9 cellular contexts compared by ENCODE assay signal in the genomic region with DNA sequence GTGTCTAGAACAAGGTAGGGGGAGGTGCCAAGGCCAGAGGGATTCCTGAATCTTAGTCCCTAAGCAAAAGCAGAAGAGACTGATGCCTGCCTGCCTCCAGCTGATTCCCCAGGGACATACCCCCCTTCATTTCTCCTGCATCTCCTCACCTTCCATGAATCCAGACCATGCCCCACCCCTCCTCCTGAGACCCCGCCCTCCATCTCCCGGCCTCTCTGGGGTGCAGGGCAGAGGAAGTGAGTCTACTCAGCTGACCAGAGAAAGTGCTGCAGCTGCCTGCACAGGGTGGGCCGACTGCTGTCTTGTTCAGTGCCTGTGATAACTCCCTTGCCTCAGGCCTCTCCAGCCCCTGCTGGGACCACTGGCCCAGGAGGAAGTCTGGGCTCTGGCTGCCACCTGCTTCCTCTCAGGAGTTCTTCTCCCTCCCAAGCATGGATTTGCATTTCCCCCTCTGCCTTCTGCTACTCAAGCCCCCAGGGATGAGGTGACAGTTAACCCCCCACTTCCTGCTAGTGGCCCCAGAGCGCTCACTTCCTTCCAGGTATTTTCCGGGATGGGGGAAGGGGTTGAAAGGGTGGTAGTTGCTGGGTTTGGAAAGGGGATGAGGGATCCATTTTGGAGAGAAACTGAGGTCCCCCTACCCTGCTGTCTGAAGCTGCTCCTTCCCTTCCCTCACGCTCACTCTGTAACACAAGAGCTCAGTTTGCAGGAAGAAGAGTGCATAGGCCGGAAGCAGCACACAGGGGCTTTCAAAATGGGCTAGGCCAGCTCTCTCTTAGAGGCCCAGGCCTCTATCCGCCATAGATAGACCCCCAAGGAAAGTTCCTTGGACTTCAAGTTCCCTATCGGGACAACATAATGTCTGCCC. TPM values are rescaled to one million over a fixed set of nuclear protein-coding genes. Genes with fewer than 3 reads are reported as not detected.
DNase-seq lines count a peak whose midpoint lies in the region; ATAC-seq and TF ChIP-seq lines count a peak whose summit lies in the region.
"Had no signal": no experiment of that assay in that cellular context is flagged by ENCODE, and none has a peak within 500 bp of the region (broad histone marks: within the 10 kb centered on the region; RNA-seq: fewer than 3 reads in every experiment).

No MANE protein-coding gene starts in this region.

- peak overlapping the region in 1 of 2 donors; percentile 25 for H3K4me3 ChIP-seq in gastroesophageal sphincter
- peak overlapping the region; percentile 11 for H3K4me3 ChIP-seq in psoas muscle
- H3K4me3 ChIP-seq: body of pancreas had no signal

- H3K27ac ChIP-seq in gastroesophageal sphincter (peak overlapping the region; percentile 8 to 85 (median 68)), psoas muscle (peak overlapping the region; percentile 5)

- peak; percentile 64 for DNase-seq in stimulated activated CD4-positive, alpha-beta T cell treated with anti-CD3 and anti-CD28 coated beads, Interleukin-12 subunit alpha, Interleukin-12 subunit beta, amount 100 ng/mL, for 4 hours
- DNase-seq in stimulated activated CD4-positive, alpha-beta T cell treated with anti-CD3 and anti-CD28 coated beads, Interleukin-4, amount 100 ng/mL, for 1 hour, result no peak
- DNase-seq in M059J (ENCODE audit: low read depth) (peak; percentile 88), psoas muscle (peak in 1 of 2 donors; percentile 72), DMS153 (lab: John Stamatoyannopoulos, UW) (no peak)
- DNase-seq in activated CD8-positive, alpha-beta memory T cell treated with anti-CD3 and anti-CD28 coated beads for 48 hours (ENCODE audit: low read depth in 2 of 3, low spot score in 2 of 3), result peak; percentile 63 to 72 (median 66)

- H3K9me3 ChIP-seq in gastroesophageal sphincter, result no peaks in the 10 kb centered on the region
- no peaks in the 10 kb centered on the region for H3K9me3 ChIP-seq in psoas muscle
- H3K9me3 ChIP-seq: body of pancreas had no signal

- H3K4me1 ChIP-seq in gastroesophageal sphincter (peaks cover 0 to 46% (median 6%) of the 10 kb centered on the region in 3 donors), psoas muscle (no peaks in the 10 kb centered on the region)
- H3K4me1 ChIP-seq: body of pancreas had no signal

- no peak for ATAC-seq in gastroesophageal sphincter
- ATAC-seq in psoas muscle, result peak in 2 of 4 donors; percentile 33 to 39
- no peak for ATAC-seq in GM21737 (IDR thresholded peaks at IDR 0.05; ENCODE audit: unreplicated experiment)
- ATAC-seq: body of pancreas had no signal

- TF ChIP-seq POLR2A in gastroesophageal sphincter (IDR thresholded peaks at IDR 0.05), result no peak

- intact Hi-C loops in psoas muscle (cut with DNase I), result no loop called here

- H3K27me3 ChIP-seq in gastroesophageal sphincter (peaks cover 8% of the 10 kb centered on the region), psoas muscle (ENCODE audit: insufficient read depth in 3 of 3, low read length in 2 of 3) (peaks cover 0 to 9% (median 0%) of the 10 kb centered on the region in 3 donors)
- H3K27me3 ChIP-seq: body of pancreas had no signal

- TF ChIP-seq EP300 in gastroesophageal sphincter (IDR thresholded peaks at IDR 0.05), result no peak

- WGBS in gastroesophageal sphincter (ENCODE audit: low coverage in 1 of 2), 2 donors, result 0 to 14% methylated on average over 1 to 2 of the region's 9 CpGs
- 53 to 62% (median 57%) methylated on average over 9 of the region's 9 CpGs for WGBS in psoas muscle, 3 donors

- no peak for TF ChIP-seq CTCF in gastroesophageal sphincter (IDR thresholded peaks at IDR 0.05)
- no peak for TF ChIP-seq CTCF in psoas muscle (IDR thresholded peaks at IDR 0.05)

- peaks cover 0 to 10% of the 10 kb centered on the region in 2 donors for H3K36me3 ChIP-seq in gastroesophageal sphincter
- H3K36me3 ChIP-seq in psoas muscle (ENCODE audit: insufficient read depth in 1 of 2, low read depth in 1 of 2), result peaks cover 0 to 5% of the 10 kb centered on the region in 2 donors

RNA-seq across cellular contexts. Expression of gene TSPOAP1, which starts 10.5 kb away (rescaled TPM):
- total RNA-seq in M059J (2014; rRNA removed; shearing (Covaris generic)), result 0.22 and 0.47 TPM in 2 replicates
- total RNA-seq in gastroesophageal sphincter, result 10 to 100 TPM in 3 of 4 donors, 1 to 10 TPM in 1; 7.4 to 44.8 (median 23.0) TPM
- total RNA-seq in psoas muscle, result 1 to 10 TPM; 2.3 to 6.6 (median 4.4) TPM
- 1 to 10 TPM in 2 of 3 donors, under 1 TPM in 1; 0.40 to 2.1 (median 1.2) TPM for polyA plus RNA-seq in psoas muscle

RNA-seq across cellular contexts. Expression of gene SUPT4H1, which starts 12.9 kb away (rescaled TPM):
- total RNA-seq in M059J (2014; rRNA removed; shearing (Covaris generic)), result 64.3 and 71.6 TPM in 2 replicates
- total RNA-seq in gastroesophageal sphincter (10 to 100 TPM; 40.1 to 55.4 (median 45.1) TPM), psoas muscle (10 to 100 TPM; 52.1 to 58.9 (median 56.2) TPM)
- 10 to 100 TPM; 56.6 to 86.8 (median 71.3) TPM for polyA plus RNA-seq in psoas muscle

RNA-seq across cellular contexts. Expression of gene MPO, which starts 58.4 kb away (rescaled TPM):
- total RNA-seq in M059J (2014; rRNA removed; shearing (Covaris generic)), result not detected in 2 replicates
- total RNA-seq in gastroesophageal sphincter, result 1 to 10 TPM in 1 of 4 donors, not detected in 3; 1.6 TPM
- total RNA-seq in psoas muscle, result under 1 TPM; 0.38 to 0.95 (median 0.57) TPM
- polyA plus RNA-seq in psoas muscle, result under 1 TPM; 0.11 to 0.26 (median 0.14) TPM
- total RNA-seq: body of pancreas had no signal

Comparison
In these comparisons a context has a peak if more than half of its experiments do, and no peak if none do; other contexts are left out.
1. DNase-seq: peak in stimulated activated CD4-positive, alpha-beta T cell treated with anti-CD3 and anti-CD28 coated beads, Interleukin-12 subunit alpha, Interleukin-12 subunit beta, amount 100 ng/mL, for 4 hours (single experiment), M059J (single experiment) and activated CD8-positive, alpha-beta memory T cell treated with anti-CD3 and anti-CD28 coated beads for 48 hours (3 of 3); none in stimulated activated CD4-positive, alpha-beta T cell treated with anti-CD3 and anti-CD28 coated beads, Interleukin-4, amount 100 ng/mL, for 1 hour (single experiment) and DMS153 (single experiment).